Comparison of ENCODE assay signal across 12 cellular contexts in the genomic region with DNA sequence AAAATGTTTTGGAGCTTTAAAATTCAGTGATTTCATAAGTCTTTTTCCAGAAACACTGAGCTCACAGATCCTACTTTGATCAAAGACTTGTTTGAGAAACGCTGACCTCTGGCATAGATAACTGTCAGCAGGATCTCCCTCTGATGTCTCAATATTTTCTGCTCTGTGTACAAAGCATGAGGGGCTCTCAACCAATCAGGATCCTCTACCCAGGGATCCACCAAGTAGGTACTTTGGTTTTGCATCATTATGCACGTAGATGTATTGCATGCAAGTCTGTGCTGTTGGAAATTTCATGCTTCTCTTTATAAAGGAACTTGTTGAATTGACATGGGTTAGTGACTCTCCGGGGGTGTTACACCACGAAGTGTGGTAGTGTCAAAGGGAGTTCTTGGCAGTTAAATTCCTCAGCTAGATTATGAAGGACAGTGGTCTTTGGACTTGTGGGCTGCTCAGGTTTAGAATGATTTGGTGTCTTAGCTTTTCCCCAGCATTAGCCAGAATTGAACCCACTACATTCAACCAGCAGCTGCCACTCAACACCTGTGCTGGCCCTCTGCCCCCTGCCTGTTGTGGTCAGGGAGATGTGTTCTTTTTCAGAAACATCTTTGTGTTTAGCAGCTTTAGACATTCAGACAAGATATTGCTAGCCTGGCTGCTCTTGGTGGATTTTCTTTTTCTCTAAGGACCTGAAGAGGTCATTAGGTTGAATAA. TPM values are rescaled to one million over a fixed set of nuclear protein-coding genes. Genes with fewer than 3 reads are reported as not detected.
A peak's percentile ranks its signal among the peaks of the same experiment; 100 is the strongest.
DNase-seq lines count a peak whose midpoint lies in the region; ATAC-seq and TF ChIP-seq lines count a peak whose summit lies in the region.
"Had no signal": no experiment of that assay in that cellular context is flagged by ENCODE, and none has a peak within 500 bp of the region (broad histone marks: within the 10 kb centered on the region; RNA-seq: fewer than 3 reads in every experiment).

No MANE protein-coding gene starts in this region.

- H3K27ac ChIP-seq in coronary artery, result peak overlapping the region; percentile 71 to 75

- peak; percentile 17 for DNase-seq in stimulated activated CD4-positive, alpha-beta T cell treated with anti-CD3 and anti-CD28 coated beads, Interleukin-15, amount 100 ng/mL, for 24 hours
- DNase-seq in stimulated activated CD4-positive, alpha-beta T cell treated with anti-CD3 and anti-CD28 coated beads, Interleukin-4, amount 100 ng/mL, for 1 hour, result no peak
- DNase-seq in coronary artery (ENCODE audit: low spot score), result no peak
- no peak for DNase-seq in nephron progenitor cell
- DNase-seq in COLO829 (ENCODE audit: low spot score), result no peak
- no peak for DNase-seq in ureter (ENCODE audit: low spot score)
- no peak for DNase-seq in posterior cingulate gyrus

- H3K4me3 Mint-ChIP-seq in nephron progenitor cell, result peak overlapping the region; percentile 89

- peaks cover 6% of the 10 kb centered on the region for H3K27me3 Mint-ChIP-seq in nephron progenitor cell (ENCODE audit: low read depth, poor library complexity)

- no peak for TF ChIP-seq CTCF in coronary artery (IDR thresholded peaks at IDR 0.05)
- TF ChIP-seq CTCF in nephron progenitor cell (IDR thresholded peaks at IDR 0.05), result no peak

- H3K36me3 Mint-ChIP-seq in nephron progenitor cell (ENCODE audit: low read depth), result no peaks in the 10 kb centered on the region

- no peak for ATAC-seq in HG03139 (IDR thresholded peaks at IDR 0.05; ENCODE audit: unreplicated experiment)

- H3K4me3 ChIP-seq in coronary artery, result no peak overlapping the region

- intact Hi-C loops in posterior cingulate gyrus (cut with DNase I), result loop anchor here (5.0 kb wide), 1 partner anchor 152 kb away; a partner anchor contains a TSS

- H3K9me3 Mint-ChIP-seq in nephron progenitor cell, result no peaks in the 10 kb centered on the region

- H3K27ac Mint-ChIP-seq in nephron progenitor cell, result peak overlapping the region; percentile 18

- H3K4me1 Mint-ChIP-seq in nephron progenitor cell, result peaks cover 55% of the 10 kb centered on the region

RNA-seq across cellular contexts. Expression of a gene that starts 1.7 kb away (rescaled TPM):
- 24.7 TPM for total RNA-seq in ureter

RNA-seq across cellular contexts. Expression of a gene that starts 16.8 kb away (rescaled TPM):
- total RNA-seq in ureter, result 8.5 TPM
- total RNA-seq: Daoy; T-helper 1 cell treated with Interleukin-12 subunit alpha and Interleukin-12 subunit beta and Interleukin-4 antibody, amounts not matched to agents 30 ng/mL and 1 ng/mL, for 36 hours had no signal

RNA-seq across cellular contexts. Expression of a gene that starts 23.0 kb away (rescaled TPM):
- total RNA-seq in ureter, result 0.83 TPM
- total RNA-seq: Daoy; dermis microvascular lymphatic vessel endothelial cell; pulmonary artery endothelial cell; T-helper 1 cell treated with Interleukin-12 subunit alpha and Interleukin-12 subunit beta and Interleukin-4 antibody, amounts not matched to agents 30 ng/mL and 1 ng/mL, for 36 hours had no signal

RNA-seq across cellular contexts. Expression of a gene that starts 23.9 kb away (rescaled TPM):
- total RNA-seq in ureter, result 106 TPM
- total RNA-seq: Daoy had no signal

RNA-seq across cellular contexts. Expression of a gene that starts 56.1 kb away (rescaled TPM):
- total RNA-seq in ureter, result 50.9 TPM
